In the genomic region with DNA sequence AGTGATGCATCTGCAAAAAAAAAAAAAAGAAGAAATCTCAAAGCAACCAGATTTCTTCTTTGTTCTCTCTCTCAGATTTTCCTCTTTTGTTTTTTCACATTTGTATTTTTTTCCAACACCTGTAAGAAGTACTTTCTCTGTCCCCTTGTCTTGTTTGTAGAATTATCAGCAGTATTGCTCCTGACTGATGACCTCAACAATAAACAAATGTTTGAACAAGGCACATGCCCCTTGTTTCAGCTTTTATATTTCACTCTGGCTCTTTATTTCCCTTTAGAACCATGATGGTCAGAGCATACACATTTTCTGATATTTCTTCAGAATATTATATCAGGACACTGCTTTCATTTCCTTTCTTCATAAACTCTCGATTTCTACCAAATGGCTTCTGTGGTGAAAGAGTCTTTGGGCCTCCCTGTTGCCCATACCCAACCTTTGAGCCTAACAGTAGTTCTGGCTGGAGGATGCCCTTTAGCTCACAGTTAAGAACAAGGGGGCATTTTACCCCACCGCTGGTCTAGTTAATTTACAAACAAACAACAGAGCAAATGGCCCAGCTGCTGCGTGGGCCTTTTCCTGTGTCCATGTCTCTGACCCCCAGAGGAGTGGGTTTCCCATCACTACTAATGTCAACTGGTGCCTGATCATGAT, we compare ENCODE assay signal across 25 cellular contexts.
"Had no signal": no experiment of that assay in that cellular context is flagged by ENCODE, and none has a peak within 500 bp of the region (broad histone marks: within the 10 kb centered on the region; RNA-seq: fewer than 3 reads in every experiment).

No MANE protein-coding gene starts in this region.

- H2AFZ ChIP-seq: hepatocyte, neural progenitor cell had no signal

- H3K27me3 ChIP-seq: esophagus muscularis mucosa, foreskin keratinocyte, gastroesophageal sphincter, hepatocyte, neural progenitor cell, right atrium auricular region, sigmoid colon, spleen, testis, tibial artery had no signal

- H3K27ac Mint-ChIP-seq: natural killer cell; neural progenitor cell; stimulated activated memory B cell treated with anti-CD40 and anti-IgM and Interleukin-4, amounts not matched to agents 10 μg/mL and 1 μg/mL and 100 μg/mL, for 72 hours; type B pancreatic cell had no signal

- DNase-seq: dermis blood vessel endothelial cell; effector memory CD4-positive, alpha-beta T cell; foreskin keratinocyte; heart left ventricle; kidney; left cardiac atrium; left ventricle myocardium inferior; lower lobe of right lung; natural killer cell; sigmoid colon; spleen; stimulated activated CD4-positive, alpha-beta T cell treated with anti-CD3 and anti-CD28 coated beads, Interleukin-4, amount 100 ng/mL, for 4 hours; stimulated activated naive CD8-positive, alpha-beta T cell treated with anti-CD3 and anti-CD28 coated beads, Interleukin-15, Interleukin-2, amounts not matched to agents 100 U/mL and 50 U/mL, for 24 hours; substantia nigra; testis; tibial artery had no signal

- H3K9ac ChIP-seq: neural progenitor cell had no signal

- H3K9me3 ChIP-seq: esophagus muscularis mucosa, gastroesophageal sphincter, heart left ventricle, left ventricle myocardium inferior, lower lobe of right lung, prostate gland, right atrium auricular region, sigmoid colon, spleen, testis, tibial artery had no signal

- ATAC-seq: foreskin keratinocyte; gastroesophageal sphincter; heart left ventricle; left cardiac atrium; lower lobe of right lung; natural killer cell; stimulated activated memory B cell treated with anti-CD40 and anti-IgM and Interleukin-4, amounts not matched to agents 10 μg/mL and 1 μg/mL and 100 μg/mL, for 72 hours; stimulated activated naive CD8-positive, alpha-beta T cell treated with anti-CD3 and anti-CD28 coated beads, Interleukin-15, Interleukin-2, amounts not matched to agents 100 U/mL and 50 U/mL, for 24 hours had no signal

- H3K36me3 ChIP-seq: esophagus muscularis mucosa, gastroesophageal sphincter, heart left ventricle, left ventricle myocardium inferior, lower lobe of right lung, neural progenitor cell, prostate gland, right atrium auricular region, sigmoid colon, spleen, tibial artery had no signal

- H3K4me3 Mint-ChIP-seq: natural killer cell; neural progenitor cell; stimulated activated memory B cell treated with anti-CD40 and anti-IgM and Interleukin-4, amounts not matched to agents 10 μg/mL and 1 μg/mL and 100 μg/mL, for 72 hours; type B pancreatic cell had no signal

- H3K4me1 Mint-ChIP-seq: natural killer cell; neural progenitor cell; stimulated activated memory B cell treated with anti-CD40 and anti-IgM and Interleukin-4, amounts not matched to agents 10 μg/mL and 1 μg/mL and 100 μg/mL, for 72 hours had no signal

- H3K4me2 ChIP-seq: hepatocyte, neural progenitor cell had no signal

- H3K79me2 ChIP-seq: hepatocyte had no signal

- H3K4me1 ChIP-seq: esophagus muscularis mucosa, foreskin keratinocyte, gastroesophageal sphincter, lower lobe of right lung, neural progenitor cell, prostate gland, right atrium auricular region, sigmoid colon, spleen, testis, tibial artery had no signal

- H3K36me3 Mint-ChIP-seq: natural killer cell; neural progenitor cell; stimulated activated memory B cell treated with anti-CD40 and anti-IgM and Interleukin-4, amounts not matched to agents 10 μg/mL and 1 μg/mL and 100 μg/mL, for 72 hours; type B pancreatic cell had no signal

- H3K4me3 ChIP-seq: coronary artery, esophagus muscularis mucosa, gastroesophageal sphincter, heart left ventricle, hepatocyte, left ventricle myocardium inferior, lower lobe of right lung, neural progenitor cell, prostate gland, right atrium auricular region, sigmoid colon, spleen, testis, tibial artery had no signal

- H3K9me3 Mint-ChIP-seq: natural killer cell; neural progenitor cell; stimulated activated memory B cell treated with anti-CD40 and anti-IgM and Interleukin-4, amounts not matched to agents 10 μg/mL and 1 μg/mL and 100 μg/mL, for 72 hours had no signal

- FAIRE-seq: kidney had no signal

- H3K27ac ChIP-seq: coronary artery, esophagus muscularis mucosa, foreskin keratinocyte, gastroesophageal sphincter, heart left ventricle, hepatocyte, left ventricle myocardium inferior, lower lobe of right lung, neural progenitor cell, prostate gland, right atrium auricular region, sigmoid colon, spleen, testis, tibial artery had no signal

- H3K27me3 Mint-ChIP-seq: type B pancreatic cell had no signal
